Comparison of ENCODE assay signal across 8 cellular contexts in the genomic region with DNA sequence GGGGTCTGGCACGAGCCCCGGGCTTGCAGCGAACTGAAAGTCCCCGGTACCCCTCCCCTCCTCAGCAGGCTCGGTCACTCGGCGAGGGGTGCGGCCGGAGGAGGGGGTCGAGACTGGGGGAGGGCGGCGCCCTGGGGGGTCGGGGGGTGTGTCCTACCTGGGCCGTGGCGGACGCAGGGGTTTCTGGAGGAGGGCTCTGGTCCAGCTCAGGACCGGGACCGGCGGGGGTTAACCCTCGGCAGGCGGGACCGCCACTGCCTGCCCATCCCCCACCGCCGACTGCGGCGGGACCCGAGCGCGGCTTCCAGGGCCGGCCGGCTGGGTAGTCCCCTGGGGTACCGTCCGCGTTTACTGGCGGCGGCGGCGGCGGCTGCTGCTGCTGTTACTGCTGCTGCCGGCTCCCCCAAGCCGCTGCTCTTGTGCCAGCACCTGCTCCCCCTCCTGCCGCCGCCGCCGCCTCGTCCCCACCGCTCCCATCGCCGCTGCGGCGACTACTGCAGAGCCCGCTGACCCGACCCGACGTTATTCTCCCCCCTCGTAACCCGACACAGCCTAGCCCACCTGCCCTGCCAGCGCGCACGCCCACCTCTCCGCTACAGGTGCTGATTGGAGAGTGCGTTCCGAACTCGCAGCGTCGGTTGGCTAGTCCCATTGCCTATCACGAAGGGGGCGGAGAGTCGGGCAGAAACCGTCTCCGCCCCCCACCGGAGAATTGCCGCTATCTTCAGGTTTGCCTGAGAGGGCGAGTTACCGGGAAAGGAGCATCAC. TPM values are rescaled to one million over a fixed set of nuclear protein-coding genes. Genes with fewer than 3 reads are reported as not detected.
DNase-seq lines count a peak whose midpoint lies in the region; ATAC-seq and TF ChIP-seq lines count a peak whose summit lies in the region.

TSS of gene TTBK2 (minus strand) at position 498 of the 768 bp plus-strand sequence. CDS start 42,161 bp downstream, outside the sequence.

- no peaks in the 10 kb centered on the region for H3K9me3 Mint-ChIP-seq in dendritic cell treated with granulocyte-macrophage colony-stimulating factor and Interleukin-4, amounts not matched to agents 40 ng/mL and 50 ng/mL, for 4 days

- no peaks in the 10 kb centered on the region for H3K27me3 ChIP-seq in BLaER1 treated with 17β-estradiol and CSF1 and Interleukin-3, amounts not matched to agents 10 nM and 100 nM
- H3K27me3 ChIP-seq in left lung = no peaks in the 10 kb centered on the region

- H3K4me3 Mint-ChIP-seq in dendritic cell treated with granulocyte-macrophage colony-stimulating factor and Interleukin-4, amounts not matched to agents 40 ng/mL and 50 ng/mL, for 4 days = peak within 1 kb of the TSS; percentile 95

- peaks cover 32% of the 10 kb centered on the region for H3K4me1 Mint-ChIP-seq in dendritic cell treated with granulocyte-macrophage colony-stimulating factor and Interleukin-4, amounts not matched to agents 40 ng/mL and 50 ng/mL, for 4 days (ENCODE audit: low read depth)

- H3K36me3 Mint-ChIP-seq in dendritic cell treated with granulocyte-macrophage colony-stimulating factor and Interleukin-4, amounts not matched to agents 40 ng/mL and 50 ng/mL, for 4 days (ENCODE audit: low read depth) = peaks cover 14% of the 10 kb centered on the region

- DNase-seq in NCI-H748 (lab: John Stamatoyannopoulos, UW; ENCODE audit: unreplicated experiment) (peak; percentile 96), left lung (peak; percentile 97 to 99)
- peak; percentile 97 for DNase-seq in activated CD4-positive, alpha-beta T cell treated with anti-CD3 and anti-CD28 coated beads, Interleukin-2, amount 50 U/mL, for 1 hour
- DNase-seq in stimulated activated CD4-positive, alpha-beta T cell treated with anti-CD3 and anti-CD28 coated beads, Interleukin-2, amount 100 ng/mL, for 48 hours = peak; percentile 95 to 96

- ATAC-seq in GM19351 (IDR thresholded peaks at IDR 0.05; ENCODE audit: unreplicated experiment) (peak; percentile 90), HG03521 (IDR thresholded peaks at IDR 0.05; ENCODE audit: unreplicated experiment) (peak; percentile 91), left lung (peak; percentile 99)

- H3K36me3 ChIP-seq in BLaER1 treated with 17β-estradiol and CSF1 and Interleukin-3, amounts not matched to agents 10 nM and 100 nM = no peaks in the 10 kb centered on the region
- no peaks in the 10 kb centered on the region for H3K36me3 ChIP-seq in left lung

- peak within 1 kb of the TSS; percentile 77 to 98 (median 92) for H3K4me3 ChIP-seq in BLaER1 treated with 17β-estradiol and CSF1 and Interleukin-3, amounts not matched to agents 10 nM and 100 nM
- H3K4me3 ChIP-seq in left lung = peak within 1 kb of the TSS; percentile 91 to 97

- peak within 1 kb of the TSS; percentile 88 for H3K27ac Mint-ChIP-seq in dendritic cell treated with granulocyte-macrophage colony-stimulating factor and Interleukin-4, amounts not matched to agents 40 ng/mL and 50 ng/mL, for 4 days

- intact Hi-C loops in dendritic cell treated with granulocyte-macrophage colony-stimulating factor and Interleukin-4, amounts not matched to agents 40 ng/mL and 50 ng/mL, for 4 days (cut with micrococcal nuclease) = loop anchor here (10.0 kb wide), 1 partner anchor 186 kb away; the partner anchor contains the start of gene CDAN1
- intact Hi-C loops in left lung (cut with DNase I) = loop anchor here in 1 of 2 donors (10.0 kb wide), 1 partner anchor 216 kb away; no protein-coding TSS in a partner anchor

- H3K9ac ChIP-seq in BLaER1 treated with 17β-estradiol and CSF1 and Interleukin-3, amounts not matched to agents 10 nM and 100 nM = peak within 1 kb of the TSS; percentile 83 to 91 (median 87)

- H3K27ac ChIP-seq in BLaER1 treated with 17β-estradiol and CSF1 and Interleukin-3, amounts not matched to agents 10 nM and 100 nM = peak within 1 kb of the TSS; percentile 70 to 87 (median 80)
- H3K27ac ChIP-seq in left lung = peak within 1 kb of the TSS; percentile 83 to 87

- 0 out of 22 replicates have a peak, but pooled peaks cover 0 to 4% (median 0%) of the 10 kb centered on the region in 11 experiments for H3K9me3 ChIP-seq in BLaER1 treated with 17β-estradiol and CSF1 and Interleukin-3, amounts not matched to agents 10 nM and 100 nM (replicated peaks in 1 of 11)
- no peaks in the 10 kb centered on the region for H3K9me3 ChIP-seq in left lung

- peaks cover 33 to 53% (median 49%) of the 10 kb centered on the region in 10 experiments for H3K4me1 ChIP-seq in BLaER1 treated with 17β-estradiol and CSF1 and Interleukin-3, amounts not matched to agents 10 nM and 100 nM
- H3K4me1 ChIP-seq in left lung = peaks cover 8 to 27% of the 10 kb centered on the region in 2 donors

- H3K27me3 Mint-ChIP-seq in dendritic cell treated with granulocyte-macrophage colony-stimulating factor and Interleukin-4, amounts not matched to agents 40 ng/mL and 50 ng/mL, for 4 days = peaks cover 4% of the 10 kb centered on the region

- TF ChIP-seq CTCF in left lung (IDR thresholded peaks at IDR 0.05) = peak in 1 of 2 donors; percentile 36

- peak within 1 kb of the TSS; percentile 84 to 98 (median 94) for H3K4me2 ChIP-seq in BLaER1 treated with 17β-estradiol and CSF1 and Interleukin-3, amounts not matched to agents 10 nM and 100 nM

- H4K20me1 ChIP-seq in BLaER1 treated with 17β-estradiol and CSF1 and Interleukin-3, amounts not matched to agents 10 nM and 100 nM = peaks cover 0 to 14% (median 0%) of the 10 kb centered on the region in 11 experiments; a peak in 3 of 22 replicates

RNA-seq across cellular contexts. Expression of gene TTBK2, which starts in this region (rescaled TPM):
- total RNA-seq in left lung = 10 to 100 TPM; 13.0 to 15.4 TPM

Comparison
In these comparisons a context has a peak if more than half of its experiments do, and no peak if none do; other contexts are left out.
1. Peak in every context shown above with its lines: DNase-seq, ATAC-seq, H3K4me3 ChIP-seq and H3K27ac ChIP-seq.